ENCODE assay signal across 11 cellular contexts in the genomic region with DNA sequence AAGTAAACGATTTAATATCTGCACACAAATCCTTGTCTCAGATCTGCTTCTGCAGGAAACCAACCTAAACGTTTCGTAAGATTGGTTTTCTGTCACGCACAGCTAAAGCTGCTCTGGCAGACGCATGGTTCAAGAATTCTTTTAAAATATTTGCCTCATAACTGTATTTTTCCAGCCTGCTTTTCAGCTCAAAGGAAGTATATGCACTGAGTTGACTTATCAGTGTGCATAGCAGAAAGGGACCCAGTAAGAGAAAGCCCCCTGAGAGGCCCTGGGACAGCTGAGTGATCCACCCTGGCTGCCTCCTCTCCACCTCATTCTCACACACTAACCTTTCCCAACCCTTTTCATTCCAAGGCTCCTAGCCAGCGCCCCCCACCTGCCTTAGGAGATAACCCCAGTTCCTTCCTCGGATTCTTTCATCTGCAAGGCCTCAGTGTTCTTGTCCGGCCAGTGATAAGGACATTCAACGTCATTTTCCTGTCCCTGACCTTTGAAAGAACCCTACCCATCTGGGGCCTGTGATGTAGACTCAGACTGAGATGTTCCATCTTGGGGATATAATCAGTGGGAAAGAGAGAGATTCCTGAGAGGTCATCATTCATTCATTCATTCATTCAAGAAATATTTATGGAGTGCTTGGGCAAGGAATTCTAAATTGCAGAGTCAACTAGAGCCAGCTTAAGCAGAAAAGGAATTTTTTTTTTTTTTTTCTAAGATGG. TPM values are rescaled to one million over a fixed set of nuclear protein-coding genes. Genes with fewer than 3 reads are reported as not detected.
DNase-seq lines count a peak whose midpoint lies in the region; ATAC-seq and TF ChIP-seq lines count a peak whose summit lies in the region.
"Had no signal": no experiment of that assay in that cellular context is flagged by ENCODE, and none has a peak within 500 bp of the region (broad histone marks: within the 10 kb centered on the region; RNA-seq: fewer than 3 reads in every experiment).

No MANE protein-coding gene starts in this region.

- H3K4me3 Mint-ChIP-seq in effector memory CD8-positive, alpha-beta T cell: no peak overlapping the region
- H3K4me3 Mint-ChIP-seq: activated CD4-positive, alpha-beta memory T cell treated with anti-CD3 and anti-CD28 coated beads for 36 hours had no signal

- CTCF ChIA-PET in RWPE1 (lab: Yijun Ruan, JAX): interaction anchor here (0.5 to 1.9 kb wide), 6 partner anchors 111 to 282 kb away, joined by 3 to 5 read pairs (median 3); no protein-coding TSS in a partner anchor

- DNase-seq in GM04503 (ENCODE audit: low read depth) (peak; percentile 71), RWPE1 (ENCODE audit: low spot score) (no peak), foreskin fibroblast (peak; percentile 60 to 81), sciatic nerve (ENCODE audit: low spot score) (no peak), NCI-H82 treated with DMSO at 0.1 percent for 48 hours (lab: John Stamatoyannopoulos, UW; ENCODE audit: unreplicated experiment) (no peak), SW480 (ENCODE audit: low spot score) (no peak)
- no peak for DNase-seq in effector memory CD8-positive, alpha-beta T cell
- DNase-seq in activated naive CD4-positive, alpha-beta T cell treated with anti-CD3 and anti-CD28 coated beads, Interleukin-2, amount 50 U/mL, for 16 hours: no peak
- DNase-seq: activated CD4-positive, alpha-beta memory T cell treated with anti-CD3 and anti-CD28 coated beads for 36 hours; NCI-H526 treated with DMSO at 0.1 percent for 48 hours had no signal

- ATAC-seq in sciatic nerve: peak; percentile 20
- ATAC-seq in effector memory CD8-positive, alpha-beta T cell (replicated peaks): no peak

- no peak overlapping the region for H3K4me3 ChIP-seq in foreskin fibroblast (ENCODE audit: low read depth in 1 of 2, low read length in 2 of 2)
- H3K4me3 ChIP-seq: cardiac muscle cell had no signal

- POLR2A ChIA-PET in RWPE1 (lab: Yijun Ruan, JAX; ENCODE audit: low non-redundant PET): no interaction called here

- H3K36me3 Mint-ChIP-seq in effector memory CD8-positive, alpha-beta T cell (ENCODE audit: insufficient read depth): peaks cover 4% of the 10 kb centered on the region
- H3K36me3 Mint-ChIP-seq: activated CD4-positive, alpha-beta memory T cell treated with anti-CD3 and anti-CD28 coated beads for 36 hours had no signal

- H3K27ac Mint-ChIP-seq in effector memory CD8-positive, alpha-beta T cell: no peak overlapping the region
- H3K27ac Mint-ChIP-seq: activated CD4-positive, alpha-beta memory T cell treated with anti-CD3 and anti-CD28 coated beads for 36 hours had no signal

- intact Hi-C loops in sciatic nerve (cut with DNase I): no loop called here

- H3K27me3 Mint-ChIP-seq in effector memory CD8-positive, alpha-beta T cell: no peaks in the 10 kb centered on the region

- peaks cover 5 to 8% of the 10 kb centered on the region in 2 donors for H3K4me1 Mint-ChIP-seq in effector memory CD8-positive, alpha-beta T cell (ENCODE audit: low read depth in 2 of 2)

- peak overlapping the region; percentile 71 for H3K27ac ChIP-seq in RWPE1
- H3K27ac ChIP-seq: cardiac muscle cell had no signal

- TF ChIP-seq CTCF in RWPE1 (conservative IDR thresholded peaks at IDR 0.05; ENCODE audit: low read depth) (no peak), foreskin fibroblast (IDR thresholded peaks at IDR 0.05; ENCODE audit: low read depth, low read length) (no peak)

- no peaks in the 10 kb centered on the region for H3K9me3 Mint-ChIP-seq in effector memory CD8-positive, alpha-beta T cell
- H3K9me3 Mint-ChIP-seq: activated CD4-positive, alpha-beta memory T cell treated with anti-CD3 and anti-CD28 coated beads for 36 hours had no signal

RNA-seq across cellular contexts. Expression of gene SLC9A8, which starts 22.4 kb away (rescaled TPM):
- 14.4 TPM for total RNA-seq in sciatic nerve

Comparison
In these comparisons a context has a peak if more than half of its experiments do, and no peak if none do; other contexts are left out.
1. DNase-seq: peak in GM04503 (single experiment) and foreskin fibroblast (2 of 2); none in RWPE1 (single experiment), sciatic nerve (single experiment), effector memory CD8-positive, alpha-beta T cell (0 of 3), activated naive CD4-positive, alpha-beta T cell treated with anti-CD3 and anti-CD28 coated beads, Interleukin-2, amount 50 U/mL, for 16 hours (single experiment), NCI-H82 treated with DMSO at 0.1 percent for 48 hours (single experiment) and SW480 (single experiment).